In genomic region chrX:124994404-124994803, GRCh38 we compare ENCODE assay signal across 7 cellular contexts. TPM values are rescaled to one million over a fixed set of nuclear protein-coding genes. Genes with fewer than 3 reads are reported as not detected.
"Had no signal": no experiment of that assay in that cellular context is flagged by ENCODE, and none has a peak within 500 bp of the region (broad histone marks: within the 10 kb centered on the region; RNA-seq: fewer than 3 reads in every experiment).

No MANE protein-coding gene starts in this region.

- H3K4me3 ChIP-seq: GM12878 had no signal

- ATAC-seq: GM12878 had no signal

- FAIRE-seq: G401.6, GM12878, GM12892, GM18507 had no signal

- DNase-seq: GDM1, GF-D8 had no signal

RNA-seq across cellular contexts. Expression of gene TENM1, which starts 30.8 kb away (rescaled TPM):
- total RNA-seq: G401 had no signal
